14 cellular contexts compared by ENCODE assay signal in the genomic region with DNA sequence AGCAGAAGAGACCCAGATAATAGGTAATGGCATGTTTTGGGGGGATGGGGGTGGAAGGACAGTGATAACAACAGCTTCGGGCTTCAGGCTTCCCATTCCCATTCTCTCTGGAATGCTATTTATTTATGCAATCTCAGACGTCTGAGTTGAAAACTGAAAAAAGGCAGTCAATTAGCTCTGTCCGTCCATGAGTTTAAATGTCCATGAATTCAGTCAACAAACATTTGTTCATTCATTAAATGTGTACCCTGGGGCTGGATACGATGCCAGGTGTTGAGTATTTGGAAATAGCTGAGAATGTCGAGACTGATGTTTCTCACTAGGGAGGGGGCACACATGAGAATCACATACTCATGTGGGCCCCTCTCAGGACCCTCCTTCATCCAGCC. TPM values are rescaled to one million over a fixed set of nuclear protein-coding genes. Genes with fewer than 3 reads are reported as not detected.
DNase-seq lines count a peak whose midpoint lies in the region; ATAC-seq, FAIRE-seq and TF ChIP-seq lines count a peak whose summit lies in the region.
"Had no signal": no experiment of that assay in that cellular context is flagged by ENCODE, and none has a peak within 500 bp of the region (broad histone marks: within the 10 kb centered on the region; RNA-seq: fewer than 3 reads in every experiment).

No MANE protein-coding gene starts in this region.

- H2AK5ac ChIP-seq in H9 (ENCODE audit: insufficient read length, low read length) (no peak overlapping the region), mesendoderm (ENCODE audit: low read length) (peak overlapping the region; percentile 27)

- H3K4me1 ChIP-seq in H9 (ENCODE audit: insufficient read depth, low read length) = peaks cover 37% of the 10 kb centered on the region; the same call in 1 of the 2 replicates
- peaks cover 36% of the 10 kb centered on the region for H3K4me1 ChIP-seq in mesendoderm (ENCODE audit: control insufficient read depth, low read depth, low read length)
- peaks cover 66% of the 10 kb centered on the region for H3K4me1 ChIP-seq in stomach smooth muscle (ENCODE audit: control insufficient read depth, insufficient read depth, low read length)
- no peaks in the 10 kb centered on the region for H3K4me1 ChIP-seq in small intestine (ENCODE audit: control insufficient read depth in 2 of 2, insufficient read depth in 1 of 2, low read depth in 1 of 2, low read length in 1 of 2)

- H3K23ac ChIP-seq in H9 (ENCODE audit: insufficient read length, low read depth, low read length) (no peak overlapping the region), mesendoderm (ENCODE audit: low read length) (no peak overlapping the region)

- H3K9ac ChIP-seq in H9 (ENCODE audit: extremely low read depth, insufficient read length, low read length) = no peak overlapping the region
- peak overlapping the region; percentile 21 for H3K9ac ChIP-seq in mesendoderm (ENCODE audit: low read length)
- H3K9ac ChIP-seq in stomach smooth muscle (ENCODE audit: low read length in 2 of 2) = peak overlapping the region in 1 of 2 donors; percentile 2

- no peak overlapping the region for H4K5ac ChIP-seq in H9 (ENCODE audit: insufficient read length, low read depth, low read length)
- no peak overlapping the region for H4K5ac ChIP-seq in mesendoderm (ENCODE audit: low read length)

- H3K4me3 Mint-ChIP-seq in H9 (no peak overlapping the region), MCF 10A (ENCODE audit: unreplicated experiment) (peak overlapping the region; percentile 15), Calu3 (ENCODE audit: low read depth, unreplicated experiment) (no peak overlapping the region)
- H3K4me3 Mint-ChIP-seq in activated CD4-positive, alpha-beta T cell treated with anti-CD3 and anti-CD28 coated beads for 36 hours = no peak overlapping the region
- H3K4me3 Mint-ChIP-seq: activated CD8-positive, alpha-beta memory T cell treated with anti-CD3 and anti-CD28 coated beads, Interleukin-2, amount 10 ng/mL, durations not matched to agents 7 days and 5 days had no signal

- TF ChIP-seq CTCF in H9 (conservative IDR thresholded peaks at IDR 0.05) (no peak), MCF 10A (IDR thresholded peaks at IDR 0.05; ENCODE audit: unreplicated experiment) (no peak), Calu3 (IDR thresholded peaks at IDR 0.05; ENCODE audit: unreplicated experiment) (no peak)

- H2BK15ac ChIP-seq in H9 (ENCODE audit: low read depth, low read length) (no peak overlapping the region), mesendoderm (replicated peaks; ENCODE audit: low read depth) (no peak overlapping the region)

- intact Hi-C loops in MCF 10A (cut with micrococcal nuclease) = no loop called here
- intact Hi-C loops in Calu3 (cut with micrococcal nuclease; ENCODE audit: unreplicated experiment) = no loop called here
- intact Hi-C loops in activated CD4-positive, alpha-beta T cell treated with anti-CD3 and anti-CD28 coated beads for 36 hours (cut with DNase I, micrococcal nuclease) = no loop called here

- no peak for FAIRE-seq in small intestine (lab: Jason Lieb, UNC)
- FAIRE-seq: HepG2 had no signal

- no peak overlapping the region for H2BK20ac ChIP-seq in H9 (ENCODE audit: low read depth, low read length, poor library complexity, severe bottlenecking)

- POLR2A ChIA-PET in MCF 10A (lab: Yijun Ruan, JAX) = interaction anchor here (0.6 to 4.7 kb wide), 19 partner anchors 9 to 152 kb away, joined by 3 to 62 read pairs (median 4); a partner anchor contains a TSS
- POLR2A ChIA-PET in activated CD4-positive, alpha-beta T cell treated with anti-CD3 and anti-CD28 coated beads for 36 hours (lab: Charles Lee) = no interaction called here

- WGBS in H9 (ENCODE audit: extremely low coverage, insufficient read length, low lambda C conversion rate) = no CpG with 5 or more reads among the region's 5 CpGs
- WGBS in mesendoderm (ENCODE audit: extremely low coverage, insufficient coverage, low lambda C conversion rate) = no CpG with 5 or more reads among the region's 5 CpGs
- WGBS in small intestine, 3 donors = 65 to 87% (median 78%) methylated on average over 5 of the region's 5 CpGs

- H3K4me2 ChIP-seq in H9 (ENCODE audit: insufficient read depth, insufficient read length, low read length) (peak overlapping the region; percentile 22), mesendoderm (ENCODE audit: low read length) (no peak overlapping the region)

- H3K56ac ChIP-seq in H9 (ENCODE audit: insufficient read length, low read depth, low read length) (no peak overlapping the region), mesendoderm (ENCODE audit: low read length) (peak overlapping the region; percentile 53)

- H3K27ac Mint-ChIP-seq in H9 (peak overlapping the region in 1 of 3 experiments; percentile 42; a peak in 2 of 7 replicates), MCF 10A (ENCODE audit: low read depth, unreplicated experiment) (peak overlapping the region; percentile 53), Calu3 (ENCODE audit: unreplicated experiment) (no peak overlapping the region)
- H3K27ac Mint-ChIP-seq in activated CD4-positive, alpha-beta T cell treated with anti-CD3 and anti-CD28 coated beads for 36 hours = no peak overlapping the region
- H3K27ac Mint-ChIP-seq: activated CD8-positive, alpha-beta memory T cell treated with anti-CD3 and anti-CD28 coated beads, Interleukin-2, amount 10 ng/mL, durations not matched to agents 7 days and 5 days had no signal

- H3K36me3 Mint-ChIP-seq in H9 (ENCODE audit: insufficient read depth in 1 of 3, low read depth in 3 of 3) = no peaks in the 10 kb centered on the region
- no peaks in the 10 kb centered on the region for H3K36me3 Mint-ChIP-seq in MCF 10A (ENCODE audit: insufficient read depth, unreplicated experiment)
- no peaks in the 10 kb centered on the region for H3K36me3 Mint-ChIP-seq in Calu3 (ENCODE audit: insufficient read depth, unreplicated experiment)
- H3K36me3 Mint-ChIP-seq in activated CD4-positive, alpha-beta T cell treated with anti-CD3 and anti-CD28 coated beads for 36 hours (ENCODE audit: low read depth) = no peaks in the 10 kb centered on the region
- H3K36me3 Mint-ChIP-seq: activated CD8-positive, alpha-beta memory T cell treated with anti-CD3 and anti-CD28 coated beads, Interleukin-2, amount 10 ng/mL, durations not matched to agents 7 days and 5 days; activated naive CD4-positive, alpha-beta T cell treated with anti-CD3 and anti-CD28 coated beads, Interleukin-2, amount 50 U/mL, for 72 hours had no signal

- no peaks in the 10 kb centered on the region for H3K79me1 ChIP-seq in H9 (ENCODE audit: insufficient read depth, low read depth, low read length, poor library complexity, severe bottlenecking)
- H3K79me1 ChIP-seq in mesendoderm (ENCODE audit: low read length) = no peaks in the 10 kb centered on the region

- peaks cover 64 to 69% of the 10 kb centered on the region in 2 experiments for H3K4me1 Mint-ChIP-seq in H9
- H3K4me1 Mint-ChIP-seq in MCF 10A (ENCODE audit: insufficient read depth, unreplicated experiment) = peaks cover 87% of the 10 kb centered on the region
- H3K4me1 Mint-ChIP-seq in Calu3 (ENCODE audit: low read depth, unreplicated experiment) = peaks cover 92% of the 10 kb centered on the region
- no peaks in the 10 kb centered on the region for H3K4me1 Mint-ChIP-seq in activated CD4-positive, alpha-beta T cell treated with anti-CD3 and anti-CD28 coated beads for 36 hours
- H3K4me1 Mint-ChIP-seq: activated CD8-positive, alpha-beta memory T cell treated with anti-CD3 and anti-CD28 coated beads, Interleukin-2, amount 10 ng/mL, durations not matched to agents 7 days and 5 days had no signal

- H2BK12ac ChIP-seq in H9 (ENCODE audit: insufficient read length, low read depth, low read length) = peak overlapping the region; percentile 41

- H3K27me3 Mint-ChIP-seq in H9 (ENCODE audit: low read depth) (peaks cover 5% of the 10 kb centered on the region), MCF 10A (ENCODE audit: insufficient read depth, unreplicated experiment) (no peaks in the 10 kb centered on the region), Calu3 (ENCODE audit: unreplicated experiment) (no peaks in the 10 kb centered on the region)
- H3K27me3 Mint-ChIP-seq in activated CD4-positive, alpha-beta T cell treated with anti-CD3 and anti-CD28 coated beads for 36 hours = peaks cover 2% of the 10 kb centered on the region
- H3K27me3 Mint-ChIP-seq: activated CD8-positive, alpha-beta memory T cell treated with anti-CD3 and anti-CD28 coated beads, Interleukin-2, amount 10 ng/mL, durations not matched to agents 7 days and 5 days had no signal

- H4K91ac ChIP-seq in H9 (ENCODE audit: insufficient read length, low read depth, low read length) = no peak overlapping the region

- H3K9me3 Mint-ChIP-seq in H9 (no peaks in the 10 kb centered on the region), MCF 10A (ENCODE audit: unreplicated experiment) (no peaks in the 10 kb centered on the region), Calu3 (ENCODE audit: low read depth, unreplicated experiment) (no peaks in the 10 kb centered on the region)
- H3K9me3 Mint-ChIP-seq in activated CD4-positive, alpha-beta T cell treated with anti-CD3 and anti-CD28 coated beads for 36 hours (ENCODE audit: low read depth) = no peaks in the 10 kb centered on the region
- H3K9me3 Mint-ChIP-seq: activated naive CD4-positive, alpha-beta T cell treated with anti-CD3 and anti-CD28 coated beads, Interleukin-2, amount 50 U/mL, for 72 hours had no signal

- no peak overlapping the region for H2BK5ac ChIP-seq in H9 (ENCODE audit: insufficient read length, low read length)
- H2BK5ac ChIP-seq in mesendoderm (ENCODE audit: low read length) = peak overlapping the region; percentile 83

- H4K8ac ChIP-seq in H9 (replicated peaks; ENCODE audit: insufficient read length, low read depth, low read length) = no peak overlapping the region
- H4K8ac ChIP-seq in mesendoderm (ENCODE audit: low read depth, low read length) = no peak overlapping the region

- no peak overlapping the region for H3K4ac ChIP-seq in H9 (ENCODE audit: low read depth, low read length)
- H3K4ac ChIP-seq in mesendoderm (ENCODE audit: low read depth, low read length) = peak overlapping the region; percentile 47

- H4K20me1 ChIP-seq in H9 (ENCODE audit: control insufficient read depth, insufficient read depth, insufficient read length) = no peaks in the 10 kb centered on the region

- no peak for ATAC-seq in activated CD4-positive, alpha-beta T cell treated with anti-CD3 and anti-CD28 coated beads for 36 hours
- ATAC-seq: activated CD8-positive, alpha-beta memory T cell treated with anti-CD3 and anti-CD28 coated beads, Interleukin-2, amount 10 ng/mL, durations not matched to agents 7 days and 5 days; activated naive CD4-positive, alpha-beta T cell treated with anti-CD3 and anti-CD28 coated beads, Interleukin-2, amount 50 U/mL, for 72 hours; HepG2 had no signal

- no peaks in the 10 kb centered on the region for H3K79me2 ChIP-seq in H9 (ENCODE audit: insufficient read depth, low read length)
- H3K79me2 ChIP-seq in mesendoderm (ENCODE audit: control insufficient read depth, insufficient read depth, low read length) = no peaks in the 10 kb centered on the region

- no peak overlapping the region for H3K14ac ChIP-seq in H9 (ENCODE audit: insufficient read depth, low read length)

- H3T11ph ChIP-seq in H9 (ENCODE audit: low read length) = no peak overlapping the region

- H2BK120ac ChIP-seq in H9 (ENCODE audit: low read depth, low read length, poor library complexity, severe bottlenecking) (no peak overlapping the region), mesendoderm (ENCODE audit: low read depth, low read length) (peak overlapping the region; percentile 82)

- DNase-seq in H9 (no peak), MCF 10A (ENCODE audit: unreplicated experiment) (peak; percentile 49), mesendoderm (no peak), T-helper 1 cell (no peak), Calu3 (no peak), small intestine (no peak)
- DNase-seq in activated CD4-positive, alpha-beta T cell treated with anti-CD3 and anti-CD28 coated beads for 36 hours = no peak
- DNase-seq: activated CD8-positive, alpha-beta memory T cell treated with anti-CD3 and anti-CD28 coated beads, Interleukin-2, amount 10 ng/mL, durations not matched to agents 7 days and 5 days; NCI-H1105; RPMI8226 had no signal

- no peaks in the 10 kb centered on the region for H3K23me2 ChIP-seq in H9 (ENCODE audit: insufficient read length, low read depth, low read length, poor library complexity, severe bottlenecking)

- H3K36me3 ChIP-seq in mesendoderm (ENCODE audit: control insufficient read depth, insufficient read depth, low read length) = no peaks in the 10 kb centered on the region
- no peaks in the 10 kb centered on the region for H3K36me3 ChIP-seq in stomach smooth muscle (ENCODE audit: control insufficient read depth in 2 of 2, insufficient read depth in 2 of 2, low read length in 2 of 2)
- no peaks in the 10 kb centered on the region for H3K36me3 ChIP-seq in small intestine (ENCODE audit: control insufficient read depth in 2 of 2, insufficient read depth in 2 of 2, low read length in 2 of 2)
- H3K36me3 ChIP-seq: HAP-1 had no signal

- CTCF ChIA-PET in MCF 10A (lab: Yijun Ruan, JAX) (interaction anchor here (0.6 to 2.5 kb wide), 11 partner anchors 9 to 153 kb away, joined by 3 to 12 read pairs (median 4); no protein-coding TSS in a partner anchor), Calu3 (lab: Charles Lee) (interaction anchor here (0.6 to 1.6 kb wide), 8 partner anchors 9 to 1226 kb away, joined by 3 to 9 read pairs (median 3); no protein-coding TSS in a partner anchor)
- CTCF ChIA-PET in activated CD4-positive, alpha-beta T cell treated with anti-CD3 and anti-CD28 coated beads for 36 hours (lab: Charles Lee) = interaction anchor here (0.7 to 1.0 kb wide), 3 partner anchors 142 to 510 kb away, joined by 3 to 4 read pairs (median 3); no protein-coding TSS in a partner anchor

- H3K4me3 ChIP-seq in mesendoderm (ENCODE audit: low read length) (no peak overlapping the region), stomach smooth muscle (ENCODE audit: low read length in 2 of 2) (peak overlapping the region in 1 of 2 donors; percentile 29), small intestine (ENCODE audit: low read depth in 1 of 2, low read length in 2 of 2) (no peak overlapping the region)
- H3K4me3 ChIP-seq: HAP-1 had no signal

- BruUV-seq in MCF 10A (replicated peaks; lab: Mats Ljungman, UMichigan) (no TSS peak), Calu3 (replicated peaks; lab: Mats Ljungman, UMichigan) (no TSS peak)

- H3K27me3 ChIP-seq in H9 (ENCODE audit: insufficient read depth, low read length) = no peaks in the 10 kb centered on the region
- no peaks in the 10 kb centered on the region for H3K27me3 ChIP-seq in mesendoderm (ENCODE audit: insufficient read depth, low read length, poor library complexity)
- no peaks in the 10 kb centered on the region for H3K27me3 ChIP-seq in stomach smooth muscle (ENCODE audit: control insufficient read depth in 1 of 2, insufficient read depth in 2 of 2, low read length in 2 of 2)
- H3K27me3 ChIP-seq in small intestine (ENCODE audit: control insufficient read depth in 2 of 2, insufficient read depth in 2 of 2, low read length in 2 of 2) = no peaks in the 10 kb centered on the region

- H3K18ac ChIP-seq in H9 (ENCODE audit: insufficient read length, low read depth, low read length) (no peak overlapping the region), mesendoderm (ENCODE audit: low read length) (peak overlapping the region; percentile 69)

- H3K9me3 ChIP-seq in H9 (ENCODE audit: control insufficient read depth, low read depth, low read length) (no peaks in the 10 kb centered on the region), stomach smooth muscle (ENCODE audit: control insufficient read depth in 2 of 2, low read length in 2 of 2) (no peaks in the 10 kb centered on the region), small intestine (ENCODE audit: control insufficient read depth, low read depth) (no peaks in the 10 kb centered on the region)
- H3K9me3 ChIP-seq: HAP-1 had no signal

- H3K27ac ChIP-seq in H9 (ENCODE audit: insufficient read length, low read depth, low read length) (no peak overlapping the region), mesendoderm (ENCODE audit: low read depth, low read length) (peak overlapping the region; percentile 66), stomach smooth muscle (ENCODE audit: low read length) (peak overlapping the region; percentile 49), small intestine (ENCODE audit: low read depth in 1 of 2, low read length in 1 of 2) (no peak overlapping the region)

- no peak overlapping the region for H2AFZ ChIP-seq in H9 (ENCODE audit: low read length)

RNA-seq across cellular contexts. Expression of a gene that starts 42.4 kb away (rescaled TPM):
- total RNA-seq in H9 (2021) (30.9 and 35.3 TPM in 2 replicates), MCF 10A (2022) (92.6 and 137 TPM in 2 replicates), Calu3 (2022) (140 and 153 TPM in 2 replicates)
- 110 TPM for polyA plus RNA-seq in mesendoderm (2013, experiment 1 of 2)
- polyA plus RNA-seq in mesendoderm (2013, experiment 2 of 2) = 105 TPM
- polyA plus RNA-seq in small intestine = 10 to 100 TPM in 1 of 3 donors, 1 to 10 TPM in 2; 6.7 to 11.5 (median 9.2) TPM
- total RNA-seq in activated CD4-positive, alpha-beta T cell treated with anti-CD3 and anti-CD28 coated beads for 36 hours = under 1 TPM; 0.32 to 0.42 TPM
- total RNA-seq: activated CD8-positive, alpha-beta memory T cell treated with anti-CD3 and anti-CD28 coated beads, Interleukin-2, amount 10 ng/mL, durations not matched to agents 7 days and 5 days had no signal

Comparison
In these comparisons a context has a peak if more than half of its experiments do, and no peak if none do; other contexts are left out.
1. H3K27ac ChIP-seq: peak in mesendoderm (single experiment) and stomach smooth muscle (single experiment); none in H9 (single experiment) and small intestine (0 of 2).
2. RNA of a gene that starts 42.4 kb away (total RNA-seq): 140 to 153 TPM in Calu3, 92.6 to 137 TPM in MCF 10A and 30.9 to 35.3 TPM in H9; 0.32 to 0.42 TPM in activated CD4-positive, alpha-beta T cell treated with anti-CD3 and anti-CD28 coated beads for 36 hours; every median in the first group is over 10 times any median in the second.